In the genomic region with DNA sequence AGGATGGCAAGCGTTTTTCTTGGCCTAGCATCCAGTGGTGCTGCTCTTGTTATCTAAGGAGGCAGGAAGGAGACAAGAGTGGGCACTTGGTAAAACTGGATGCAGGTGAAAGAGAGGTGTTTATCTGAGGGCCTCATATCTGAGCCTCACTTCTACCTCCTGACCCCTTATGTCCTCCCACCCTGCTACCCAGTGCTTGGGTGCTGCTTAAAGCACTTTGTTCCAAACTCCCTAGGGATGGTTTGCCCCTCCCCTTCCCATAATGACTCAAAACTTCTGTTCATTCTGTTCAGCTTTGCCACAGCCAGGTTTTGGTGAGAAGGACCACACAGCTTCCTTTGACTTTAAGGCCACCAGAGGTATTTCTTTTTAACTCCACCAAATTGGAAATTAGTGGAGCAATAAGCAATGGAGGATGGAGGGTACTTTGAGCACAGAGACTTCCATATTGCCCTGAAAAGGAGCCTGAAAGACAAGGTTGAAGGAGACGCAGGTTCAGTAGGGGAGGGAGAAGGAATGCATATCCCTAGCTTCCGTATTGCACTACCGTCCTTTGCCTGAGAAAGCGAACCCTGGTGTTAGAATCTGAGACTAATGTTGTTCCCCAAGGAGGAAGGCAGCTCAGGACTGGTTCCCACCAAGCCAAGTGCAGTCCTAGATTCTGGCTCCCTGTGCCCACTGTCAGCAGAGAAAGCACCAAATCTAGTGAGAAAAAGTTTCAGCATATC, we compare ENCODE assay signal across 1 cellular context.
TF ChIP-seq lines count a peak whose summit lies in the region.

No MANE protein-coding gene starts in this region.

TF ChIP-seq in SK-N-SH, 30 proteins besides CTCF, POLR2A, EP300 and RAD21 (continued from another document):
- TF ChIP-seq, protein P1, sequence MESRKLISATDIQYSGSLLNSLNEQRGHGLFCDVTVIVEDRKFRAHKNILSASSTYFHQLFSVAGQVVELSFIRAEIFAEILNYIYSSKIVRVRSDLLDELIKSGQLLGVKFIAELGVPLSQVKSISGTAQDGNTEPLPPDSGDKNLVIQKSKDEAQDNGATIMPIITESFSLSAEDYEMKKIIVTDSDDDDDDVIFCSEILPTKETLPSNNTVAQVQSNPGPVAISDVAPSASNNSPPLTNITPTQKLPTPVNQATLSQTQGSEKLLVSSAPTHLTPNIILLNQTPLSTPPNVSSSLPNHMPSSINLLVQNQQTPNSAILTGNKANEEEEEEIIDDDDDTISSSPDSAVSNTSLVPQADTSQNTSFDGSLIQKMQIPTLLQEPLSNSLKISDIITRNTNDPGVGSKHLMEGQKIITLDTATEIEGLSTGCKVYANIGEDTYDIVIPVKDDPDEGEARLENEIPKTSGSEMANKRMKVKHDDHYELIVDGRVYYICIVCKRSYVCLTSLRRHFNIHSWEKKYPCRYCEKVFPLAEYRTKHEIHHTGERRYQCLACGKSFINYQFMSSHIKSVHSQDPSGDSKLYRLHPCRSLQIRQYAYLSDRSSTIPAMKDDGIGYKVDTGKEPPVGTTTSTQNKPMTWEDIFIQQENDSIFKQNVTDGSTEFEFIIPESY (IDR thresholded peaks at IDR 0.05; ENCODE audit: borderline replicate concordance, low read depth) = no peak
- TF ChIP-seq EZH2phosphoT487 (IDR thresholded peaks at IDR 0.05; ENCODE audit: borderline replicate concordance, low read depth) = no peak
- TF ChIP-seq GATA2 (CRISPR knock-in tag; IDR thresholded peaks at IDR 0.05) = no peak
- no peak for TF ChIP-seq SMC3 (IDR thresholded peaks at IDR 0.05; ENCODE audit: low read depth, low read length)
- TF ChIP-seq RXRA (IDR thresholded peaks at IDR 0.05; ENCODE audit: borderline replicate concordance, low read depth) = no peak
